In genomic region chr6:20197251-20197650, GRCh38 we compare ENCODE assay signal across 1 cellular context.
TF ChIP-seq lines count a peak whose summit lies in the region.

No MANE protein-coding gene starts in this region.

TF ChIP-seq in H1, 55 proteins besides CTCF, POLR2A, EP300 and RAD21 (continued from another document):
- TF ChIP-seq USF2 (IDR thresholded peaks at IDR 0.05; ENCODE audit: low read length): peak; percentile 68
- TF ChIP-seq YY1 (IDR thresholded peaks at IDR 0.05; ENCODE audit: low read depth, low read length): no peak
- TF ChIP-seq CHD2 (IDR thresholded peaks at IDR 0.05; ENCODE audit: low read length): no peak
